In the genomic region with DNA sequence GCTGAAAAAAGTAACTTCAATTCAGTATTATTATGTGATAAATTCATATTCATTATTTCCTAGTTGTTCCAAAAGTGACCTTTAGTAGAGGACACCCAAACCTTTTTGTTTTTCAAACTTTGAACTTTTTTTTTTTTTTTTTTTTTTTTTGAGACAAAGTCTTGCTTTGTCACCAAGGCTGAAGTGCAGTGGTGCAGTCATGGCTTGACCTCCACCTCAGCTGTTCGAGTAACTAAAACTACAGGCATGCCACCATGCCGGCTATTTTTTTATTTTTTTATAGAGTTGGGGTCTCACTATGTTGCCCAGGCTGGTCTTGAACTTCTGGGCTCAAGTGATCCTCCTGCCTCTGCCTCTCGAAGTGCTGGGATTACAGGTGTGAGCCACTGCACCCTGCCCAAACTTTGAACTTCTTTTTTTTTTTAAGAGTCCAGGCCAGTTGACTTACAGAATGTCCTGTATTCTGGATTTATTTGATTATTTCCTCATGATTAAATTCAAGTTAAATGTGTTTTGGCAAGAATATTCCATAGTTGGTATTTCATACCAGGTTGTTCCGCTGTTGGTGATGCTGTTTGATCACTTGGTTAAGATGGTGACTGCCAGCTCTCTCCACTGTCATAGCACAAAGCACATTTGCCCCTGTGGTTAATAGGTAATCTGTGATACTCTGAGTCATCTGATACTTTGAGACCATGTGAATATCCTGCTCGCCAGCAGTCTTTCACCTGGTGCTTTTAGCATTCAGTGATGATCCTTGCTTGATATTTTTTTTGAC, we compare ENCODE assay signal across 12 cellular contexts. TPM values are rescaled to one million over a fixed set of nuclear protein-coding genes. Genes with fewer than 3 reads are reported as not detected.
DNase-seq lines count a peak whose midpoint lies in the region; ATAC-seq and TF ChIP-seq lines count a peak whose summit lies in the region.
"Had no signal": no experiment of that assay in that cellular context is flagged by ENCODE, and none has a peak within 500 bp of the region (broad histone marks: within the 10 kb centered on the region; RNA-seq: fewer than 3 reads in every experiment).

No MANE protein-coding gene starts in this region.

- no peak overlapping the region for H3K4me3 ChIP-seq in epithelial cell of esophagus (ENCODE audit: low read length)

- intact Hi-C loops in activated naive CD4-positive, alpha-beta T cell treated with anti-CD3 and anti-CD28 coated beads for 36 hours (cut with micrococcal nuclease), result no loop called here

- no peak overlapping the region for H3K27ac Mint-ChIP-seq in activated naive CD4-positive, alpha-beta T cell treated with anti-CD3 and anti-CD28 coated beads for 36 hours
- H3K27ac Mint-ChIP-seq in stimulated activated naive CD8-positive, alpha-beta T cell treated with anti-CD3 and anti-CD28 coated beads, Interleukin-15, Interleukin-2, amounts not matched to agents 100 ng/mL and 50 ng/mL, for 24 hours, result peak overlapping the region; percentile 67
- H3K27ac Mint-ChIP-seq: activated T-cell treated with anti-CD3 and anti-CD28 coated beads, Interleukin-2, amount 50 U/mL, for 72 hours had no signal

- CTCF ChIA-PET in activated naive CD4-positive, alpha-beta T cell treated with anti-CD3 and anti-CD28 coated beads for 36 hours (lab: Charles Lee), result no interaction called here

- peaks cover 23% of the 10 kb centered on the region for H3K36me3 Mint-ChIP-seq in activated naive CD4-positive, alpha-beta T cell treated with anti-CD3 and anti-CD28 coated beads for 36 hours (ENCODE audit: low read depth)
- H3K36me3 Mint-ChIP-seq in stimulated activated naive CD8-positive, alpha-beta T cell treated with anti-CD3 and anti-CD28 coated beads, Interleukin-15, Interleukin-2, amounts not matched to agents 100 ng/mL and 50 ng/mL, for 24 hours (ENCODE audit: low read depth), result peaks cover 60% of the 10 kb centered on the region

- no peaks in the 10 kb centered on the region for H3K9me3 Mint-ChIP-seq in activated naive CD4-positive, alpha-beta T cell treated with anti-CD3 and anti-CD28 coated beads for 36 hours
- no peaks in the 10 kb centered on the region for H3K9me3 Mint-ChIP-seq in stimulated activated naive CD8-positive, alpha-beta T cell treated with anti-CD3 and anti-CD28 coated beads, Interleukin-15, Interleukin-2, amounts not matched to agents 100 ng/mL and 50 ng/mL, for 24 hours
- H3K9me3 Mint-ChIP-seq: activated T-cell treated with anti-CD3 and anti-CD28 coated beads, Interleukin-2, amount 50 U/mL, for 72 hours; brain had no signal

- no peak overlapping the region for H3K4me3 Mint-ChIP-seq in activated naive CD4-positive, alpha-beta T cell treated with anti-CD3 and anti-CD28 coated beads for 36 hours
- H3K4me3 Mint-ChIP-seq in stimulated activated naive CD8-positive, alpha-beta T cell treated with anti-CD3 and anti-CD28 coated beads, Interleukin-15, Interleukin-2, amounts not matched to agents 100 ng/mL and 50 ng/mL, for 24 hours, result no peak overlapping the region
- H3K4me3 Mint-ChIP-seq: activated T-cell treated with anti-CD3 and anti-CD28 coated beads, Interleukin-2, amount 50 U/mL, for 72 hours; brain had no signal

- H3K4me1 Mint-ChIP-seq in activated naive CD4-positive, alpha-beta T cell treated with anti-CD3 and anti-CD28 coated beads for 36 hours (ENCODE audit: low read depth), result peaks cover 40% of the 10 kb centered on the region
- peaks cover 66% of the 10 kb centered on the region for H3K4me1 Mint-ChIP-seq in stimulated activated naive CD8-positive, alpha-beta T cell treated with anti-CD3 and anti-CD28 coated beads, Interleukin-15, Interleukin-2, amounts not matched to agents 100 ng/mL and 50 ng/mL, for 24 hours (ENCODE audit: low read depth)

- H3K27me3 Mint-ChIP-seq in activated naive CD4-positive, alpha-beta T cell treated with anti-CD3 and anti-CD28 coated beads for 36 hours (ENCODE audit: low read depth), result no peaks in the 10 kb centered on the region
- no peaks in the 10 kb centered on the region for H3K27me3 Mint-ChIP-seq in stimulated activated naive CD8-positive, alpha-beta T cell treated with anti-CD3 and anti-CD28 coated beads, Interleukin-15, Interleukin-2, amounts not matched to agents 100 ng/mL and 50 ng/mL, for 24 hours
- H3K27me3 Mint-ChIP-seq: brain had no signal

- DNase-seq in activated naive CD4-positive, alpha-beta T cell treated with anti-CD3 and anti-CD28 coated beads for 36 hours, result peak; percentile 9
- DNase-seq in activated naive CD4-positive, alpha-beta T cell treated with Interleukin-2 at 50 U/mL for 16 hours, result no peak
- DNase-seq in epithelial cell of esophagus (ENCODE audit: low read depth) (peak; percentile 12), SHP77 treated with DMSO at 0.1 percent for 48 hours (lab: John Stamatoyannopoulos, UW) (no peak)
- no peak for DNase-seq in stimulated activated naive CD4-positive, alpha-beta T cell treated with Interleukin-2 at 50 U/mL for 16 hours (lab: John Stamatoyannopoulos, UW)
- DNase-seq: activated T-cell treated with anti-CD3 and anti-CD28 coated beads, Interleukin-2, amount 50 U/mL, for 72 hours; NCI-H1105; stimulated activated CD4-positive, alpha-beta T cell treated with anti-CD3 and anti-CD28 coated beads, Interleukin-15, amount 100 ng/mL, for 24 hours had no signal

- ATAC-seq in HG03159 (IDR thresholded peaks at IDR 0.05; ENCODE audit: unreplicated experiment) (peak; percentile 85), GM18858 (IDR thresholded peaks at IDR 0.05; ENCODE audit: unreplicated experiment) (no peak)
- ATAC-seq: activated T-cell treated with anti-CD3 and anti-CD28 coated beads, Interleukin-2, amount 50 U/mL, for 72 hours had no signal

- no peak for TF ChIP-seq CTCF in epithelial cell of esophagus (IDR thresholded peaks at IDR 0.05; ENCODE audit: insufficient read depth, low read depth, low read length, missing control alignments)

RNA-seq across cellular contexts. Expression of a gene that starts 48.0 kb away (rescaled TPM):
- 10 to 100 TPM; 26.8 to 27.9 TPM for total RNA-seq in activated naive CD4-positive, alpha-beta T cell treated with anti-CD3 and anti-CD28 coated beads for 36 hours

Comparison
In these comparisons a context has a peak if more than half of its experiments do, and no peak if none do; other contexts are left out.
1. DNase-seq: peak in activated naive CD4-positive, alpha-beta T cell treated with anti-CD3 and anti-CD28 coated beads for 36 hours (single experiment) and epithelial cell of esophagus (single experiment); none in activated naive CD4-positive, alpha-beta T cell treated with Interleukin-2 at 50 U/mL for 16 hours (single experiment), SHP77 treated with DMSO at 0.1 percent for 48 hours (single experiment) and stimulated activated naive CD4-positive, alpha-beta T cell treated with Interleukin-2 at 50 U/mL for 16 hours (single experiment).